ENCODE assay signal across 8 cellular contexts in the genomic region with DNA sequence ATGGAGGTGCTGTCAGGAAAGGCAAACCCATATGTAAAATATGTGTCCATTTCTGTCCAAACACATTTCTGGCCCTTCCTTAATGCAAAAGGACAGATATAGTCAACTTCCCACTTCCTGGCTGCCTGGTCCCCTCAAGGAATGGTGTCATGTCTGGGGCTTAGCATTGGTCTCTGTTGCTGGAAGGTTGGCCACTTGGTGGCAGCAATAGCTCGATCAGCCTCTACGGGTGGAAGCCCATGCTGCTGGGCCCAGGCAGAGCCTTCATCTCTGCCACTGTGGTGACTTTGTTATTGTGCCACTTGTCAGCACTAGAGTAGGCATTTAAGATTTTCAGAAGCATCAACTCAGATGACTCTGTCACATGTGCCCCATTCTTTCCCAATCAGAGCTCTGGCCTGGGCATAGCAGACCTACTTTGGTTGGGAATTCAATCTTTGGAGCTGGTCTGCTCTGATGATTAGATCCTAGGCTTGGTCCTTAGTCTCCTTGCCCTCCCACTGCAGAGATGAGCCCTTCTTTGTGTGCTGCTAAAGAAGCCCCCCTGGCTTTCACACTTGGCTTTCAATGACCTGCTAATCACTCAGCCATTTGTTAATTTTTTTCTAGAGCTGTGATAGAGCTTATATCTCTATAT. TPM values are rescaled to one million over a fixed set of nuclear protein-coding genes. Genes with fewer than 3 reads are reported as not detected.
DNase-seq lines count a peak whose midpoint lies in the region; ATAC-seq and TF ChIP-seq lines count a peak whose summit lies in the region.

No MANE protein-coding gene starts in this region.

- POLR2A ChIA-PET in SK-N-SH (lab: Yijun Ruan, JAX), result interaction anchor here (1.2 kb wide), 1 partner anchor 228 kb away, joined by 3 read pairs; no protein-coding TSS in a partner anchor

- H3K9me2 ChIP-seq in SK-N-SH, result no peaks in the 10 kb centered on the region

- H3K36me3 ChIP-seq in SK-N-SH (replicated peaks in 1 of 2; ENCODE audit: control insufficient read depth in 1 of 2, insufficient read depth in 2 of 2, low read length in 1 of 2) (no peaks in the 10 kb centered on the region), iPS DF 6.9 (ENCODE audit: control insufficient read depth, insufficient read depth, low read length) (no peaks in the 10 kb centered on the region), spleen (no peaks in the 10 kb centered on the region)

- 12% methylated on average over 2 of the region's 2 CpGs for WGBS in SK-N-SH (ENCODE audit: low lambda C conversion rate)
- WGBS in iPS DF 6.9 (ENCODE audit: insufficient coverage, insufficient read length), result no CpG with 5 or more reads among the region's 2 CpGs
- 0 to 20% (median 13%) methylated on average over 1 to 2 of the region's 2 CpGs for WGBS in spleen, 5 donors

- no peaks in the 10 kb centered on the region for H3K4me1 ChIP-seq in SK-N-SH (ENCODE audit: control insufficient read depth in 1 of 2, insufficient read depth in 2 of 2, low read depth in 1 of 2, low read length in 1 of 2)
- H3K4me1 ChIP-seq in iPS DF 6.9 (ENCODE audit: control insufficient read depth, insufficient read depth, low read length), result no peaks in the 10 kb centered on the region
- no peaks in the 10 kb centered on the region for H3K4me1 ChIP-seq in spleen

- TF ChIP-seq EP300 in SK-N-SH (IDR thresholded peaks at IDR 0.05; ENCODE audit: borderline replicate concordance in 1 of 2, low read depth in 1 of 2, low read length in 1 of 2), result no peak

- H3K4me1 Mint-ChIP-seq in brain, result no peaks in the 10 kb centered on the region

- TF ChIP-seq RAD21 in SK-N-SH (IDR thresholded peaks at IDR 0.05; ENCODE audit: low read length), result peak; percentile 90

- no peaks in the 10 kb centered on the region for H3K79me2 ChIP-seq in SK-N-SH (ENCODE audit: insufficient read depth)

- H3K9me3 Mint-ChIP-seq in brain, result peaks cover 0 to 5% (median 0%) of the 10 kb centered on the region in 5 experiments

- no peak overlapping the region for H3K4me3 Mint-ChIP-seq in brain

- no peaks in the 10 kb centered on the region for H4K20me1 ChIP-seq in SK-N-SH (ENCODE audit: insufficient read depth)

- no peak for TF ChIP-seq POLR2A in spleen (IDR thresholded peaks at IDR 0.05)

- H3K27ac ChIP-seq in SK-N-SH (ENCODE audit: low read depth in 2 of 2, low read length in 1 of 2) (no peak overlapping the region), iPS DF 6.9 (ENCODE audit: low read length) (no peak overlapping the region), spleen (no peak overlapping the region)

- H3K9ac ChIP-seq in SK-N-SH, result no peak overlapping the region

- no peak overlapping the region for H3K27ac Mint-ChIP-seq in brain

- H3K9me3 ChIP-seq in SK-N-SH, result no peaks in the 10 kb centered on the region
- H3K9me3 ChIP-seq in iPS DF 6.9 (ENCODE audit: control insufficient read depth, insufficient read depth, low read length), result no peaks in the 10 kb centered on the region
- no peaks in the 10 kb centered on the region for H3K9me3 ChIP-seq in spleen

- no peak overlapping the region for H2AFZ ChIP-seq in SK-N-SH (ENCODE audit: low read depth)

- intact Hi-C loops in spleen (cut with DNase I; ENCODE audit: low total_unique reads), result loop anchor here (10.0 kb wide), 1 partner anchor 195 kb away; no protein-coding TSS in a partner anchor

- in situ Hi-C loops in Caki2 (cut with HindIII; ENCODE audit: low pct_unique_long_range_greater_than_20kb, low sequenced_read_pairs), result no loop called here

- peak; percentile 56 for ATAC-seq in GM21423 (IDR thresholded peaks at IDR 0.05; ENCODE audit: unreplicated experiment)

- H3K4me3 ChIP-seq in SK-N-SH (ENCODE audit: low read depth in 2 of 2, low read length in 1 of 2) (no peak overlapping the region; a peak in 1 of 4 replicates), iPS DF 6.9 (ENCODE audit: low read length) (no peak overlapping the region), spleen (no peak overlapping the region)

- peak; percentile 55 for TF ChIP-seq CTCF in SK-N-SH (IDR thresholded peaks at IDR 0.05)
- peak; percentile 92 to 96 for TF ChIP-seq CTCF in brain (conservative IDR thresholded peaks at IDR 0.05)
- TF ChIP-seq CTCF in spleen (IDR thresholded peaks at IDR 0.05 in 8 of 11, conservative IDR thresholded peaks at IDR 0.05 in 3 of 11), result peak; percentile 7 to 64 (median 39)

- peaks cover 4% of the 10 kb centered on the region for H3K27me3 Mint-ChIP-seq in brain

- H3K27me3 ChIP-seq in SK-N-SH (ENCODE audit: insufficient read depth) (no peaks in the 10 kb centered on the region), iPS DF 6.9 (ENCODE audit: control insufficient read depth, insufficient read depth, low read length) (no peaks in the 10 kb centered on the region), spleen (replicated peaks in 1 of 7) (no peaks in the 10 kb centered on the region)

- no peaks in the 10 kb centered on the region for H3F3A ChIP-seq in SK-N-SH (replicated peaks; ENCODE audit: insufficient read depth)

- H3K4me2 ChIP-seq in SK-N-SH, result no peak overlapping the region

- DNase-seq in Caki2 (ENCODE audit: low read depth) (peak; percentile 34), LoVo (ENCODE audit: low spot score) (peak; percentile 31), SK-N-SH (peak; percentile 60), iPS DF 6.9 (ENCODE audit: low read depth, low spot score) (peak; percentile 48), spleen (no peak), 8988T (no peak)

- CTCF ChIA-PET in SK-N-SH (lab: Yijun Ruan, JAX), result interaction anchor here (0.6 to 6.4 kb wide), 48 partner anchors 8 to 309 kb away, joined by 3 to 134 read pairs (median 5); partner anchors contain the start of genes PXYLP1 and SPSB4

- H3K36me3 Mint-ChIP-seq in brain, result no peaks in the 10 kb centered on the region

TF ChIP-seq in SK-N-SH, 30 proteins besides CTCF, POLR2A, EP300 and RAD21:
- TF ChIP-seq, protein P1, sequence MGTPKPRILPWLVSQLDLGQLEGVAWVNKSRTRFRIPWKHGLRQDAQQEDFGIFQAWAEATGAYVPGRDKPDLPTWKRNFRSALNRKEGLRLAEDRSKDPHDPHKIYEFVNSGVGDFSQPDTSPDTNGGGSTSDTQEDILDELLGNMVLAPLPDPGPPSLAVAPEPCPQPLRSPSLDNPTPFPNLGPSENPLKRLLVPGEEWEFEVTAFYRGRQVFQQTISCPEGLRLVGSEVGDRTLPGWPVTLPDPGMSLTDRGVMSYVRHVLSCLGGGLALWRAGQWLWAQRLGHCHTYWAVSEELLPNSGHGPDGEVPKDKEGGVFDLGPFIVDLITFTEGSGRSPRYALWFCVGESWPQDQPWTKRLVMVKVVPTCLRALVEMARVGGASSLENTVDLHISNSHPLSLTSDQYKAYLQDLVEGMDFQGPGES (IDR thresholded peaks at IDR 0.05; ENCODE audit: low read depth, low read length), result no peak
- TF ChIP-seq SMC3 (IDR thresholded peaks at IDR 0.05; ENCODE audit: low read depth, low read length), result peak; percentile 83

RNA-seq across cellular contexts. Expression of gene SPSB4, which starts 51.0 kb away (rescaled TPM):
- 0.37 and 0.52 TPM in 2 replicates for total RNA-seq in Caki2 (2014; rRNA removed; shearing (Covaris generic); ENCODE audit: low replicate concordance)
- 0.10 and 0.21 TPM in 2 replicates for polyA plus RNA-seq in SK-N-SH (2012; rRNA removed)
- polyA plus RNA-seq in SK-N-SH (2012; cell fraction: cytosol; rRNA removed), result 0.15 and 0.30 TPM in 2 replicates
- polyA plus RNA-seq in SK-N-SH (2012; cell fraction: nucleus; rRNA removed), result 0.04 and 0.07 TPM in 2 replicates
- polyA plus RNA-seq in brain (ENCODE audit: insufficient read depth, low read depth, low replicate concordance), result 5.4 TPM
- total RNA-seq in spleen, result 10 to 100 TPM in 3 of 7 donors, 1 to 10 TPM in 4; 5.5 to 10.7 (median 6.5) TPM
- 1 to 10 TPM in 1 of 3 donors, under 1 TPM in 2; 0.87 to 2.5 (median 0.91) TPM for polyA plus RNA-seq in spleen

RNA-seq across cellular contexts. Expression of gene SLC25A36, which starts 58.5 kb away (rescaled TPM):
- 38.1 and 39.1 TPM in 2 replicates for total RNA-seq in Caki2 (2014; rRNA removed; shearing (Covaris generic); ENCODE audit: low replicate concordance)
- 23.3 and 37.3 TPM in 2 replicates for polyA plus RNA-seq in SK-N-SH (2012; rRNA removed)
- polyA plus RNA-seq in SK-N-SH (2012; cell fraction: cytosol; rRNA removed), result 24.7 and 27.3 TPM in 2 replicates
- polyA plus RNA-seq in SK-N-SH (2012; cell fraction: nucleus; rRNA removed), result 78.6 and 117 TPM in 2 replicates
- polyA plus RNA-seq in brain (ENCODE audit: insufficient read depth, low read depth, low replicate concordance), result 18.2 TPM
- 10 to 100 TPM; 43.9 to 82.5 (median 60.2) TPM for total RNA-seq in spleen
- polyA plus RNA-seq in spleen, result 10 to 100 TPM; 19.1 to 22.5 (median 19.7) TPM

Comparison
In these comparisons a context has a peak if more than half of its experiments do, and no peak if none do; other contexts are left out.
1. DNase-seq: peak in Caki2 (single experiment), LoVo (single experiment), SK-N-SH (single experiment) and iPS DF 6.9 (single experiment); none in spleen (single experiment) and 8988T (single experiment).
2. CTCF ChIP-seq: peak in every context shown above with its lines; median percentile 94 in brain; 55 in SK-N-SH; 39 in spleen.